In genomic region chr5:172818081-172818480, GRCh38 we compare ENCODE assay signal across 18 cellular contexts. TPM values are rescaled to one million over a fixed set of nuclear protein-coding genes. Genes with fewer than 3 reads are reported as not detected.
DNase-seq lines count a peak whose midpoint lies in the region; ATAC-seq and TF ChIP-seq lines count a peak whose summit lies in the region.
"Had no signal": no experiment of that assay in that cellular context is flagged by ENCODE, and none has a peak within 500 bp of the region (broad histone marks: within the 10 kb centered on the region; RNA-seq: fewer than 3 reads in every experiment).

No MANE protein-coding gene starts in this region.

- H3K9ac ChIP-seq in trophoblast cell (ENCODE audit: low read length) = no peak overlapping the region
- H3K9ac ChIP-seq: GM23248 had no signal

- no peak for TF ChIP-seq POLR2A in spleen (IDR thresholded peaks at IDR 0.05)

- H3K4ac ChIP-seq in trophoblast cell (ENCODE audit: low read depth, low read length) = no peak overlapping the region

- no peaks in the 10 kb centered on the region for H3K9me3 Mint-ChIP-seq in nephron progenitor cell
- H3K9me3 Mint-ChIP-seq: CD8-positive, alpha-beta memory T cell had no signal

- WGBS in spleen, 5 donors = 79 to 91% (median 86%) methylated on average over 3 of the region's 3 CpGs
- no CpG with 5 or more reads among the region's 3 CpGs for WGBS in trophoblast cell (ENCODE audit: extremely low coverage, insufficient coverage, insufficient read length)

- H3K4me3 ChIP-seq in spleen = no peak overlapping the region
- no peak overlapping the region for H3K4me3 ChIP-seq in trophoblast cell (ENCODE audit: low read depth, low read length)
- H3K4me3 ChIP-seq: GM23248, HAP-1 had no signal

- H3K27me3 ChIP-seq in spleen (replicated peaks in 1 of 7) (no peaks in the 10 kb centered on the region), trophoblast cell (ENCODE audit: insufficient read depth, low read length) (no peaks in the 10 kb centered on the region)
- H3K27me3 ChIP-seq: BE2C had no signal

- H3K9me3 ChIP-seq in spleen (no peaks in the 10 kb centered on the region), trophoblast cell (ENCODE audit: insufficient read depth, low read depth, low read length) (no peaks in the 10 kb centered on the region)
- H3K9me3 ChIP-seq: BE2C, HAP-1 had no signal

- DNase-seq in cardiac septum (ENCODE audit: low spot score) = peak; percentile 38
- no peak for DNase-seq in Right ventricle myocardium superior
- no peak for DNase-seq in RWPE1 (ENCODE audit: low spot score)
- DNase-seq in nephron progenitor cell = no peak
- DNase-seq in spleen = no peak
- no peak for DNase-seq in activated gamma-delta T cell (lab: John Stamatoyannopoulos, UW)
- no peak for DNase-seq in LoVo (ENCODE audit: low spot score)
- DNase-seq in trophoblast cell = no peak
- DNase-seq: 8988T; BE2C; C1 segment of cervical spinal cord; CD4-positive, CD25-positive, alpha-beta regulatory T cell; CD8-positive, alpha-beta memory T cell; COR-L47; DMS 273 treated with DMSO at 0.1 percent for 48 hours; DMS53; GM23248 had no signal

- H3K4me3 Mint-ChIP-seq in nephron progenitor cell = no peak overlapping the region
- H3K4me3 Mint-ChIP-seq: CD4-positive, CD25-positive, alpha-beta regulatory T cell; CD8-positive, alpha-beta memory T cell had no signal

- H3K4me2 ChIP-seq in trophoblast cell (ENCODE audit: low read length) = no peak overlapping the region

- H2AK5ac ChIP-seq in trophoblast cell (ENCODE audit: low read length) = no peak overlapping the region

- peak overlapping the region; percentile 22 for H3K27ac Mint-ChIP-seq in nephron progenitor cell
- H3K27ac Mint-ChIP-seq: CD4-positive, CD25-positive, alpha-beta regulatory T cell had no signal

- H3K4me1 ChIP-seq in spleen (peaks cover 0 to 45% (median 7%) of the 10 kb centered on the region in 6 donors), trophoblast cell (ENCODE audit: control insufficient read depth in 1 of 2, insufficient read depth in 2 of 2, low read length in 2 of 2) (no peaks in the 10 kb centered on the region)
- H3K4me1 ChIP-seq: BE2C, HAP-1 had no signal

- no peak overlapping the region for H4K91ac ChIP-seq in trophoblast cell (ENCODE audit: low read depth, low read length)

- no peak overlapping the region for H2BK5ac ChIP-seq in trophoblast cell (ENCODE audit: low read depth, low read length, poor library complexity)

- no peak overlapping the region for H2BK120ac ChIP-seq in trophoblast cell (ENCODE audit: insufficient read depth, low read length, poor library complexity)

- peaks cover 6% of the 10 kb centered on the region for H3K4me1 Mint-ChIP-seq in nephron progenitor cell
- H3K4me1 Mint-ChIP-seq: CD4-positive, CD25-positive, alpha-beta regulatory T cell; CD8-positive, alpha-beta memory T cell had no signal

- H3K36me3 Mint-ChIP-seq in nephron progenitor cell (ENCODE audit: low read depth) = no peaks in the 10 kb centered on the region
- H3K36me3 Mint-ChIP-seq: CD4-positive, CD25-positive, alpha-beta regulatory T cell; CD8-positive, alpha-beta memory T cell had no signal

- H3K27me3 Mint-ChIP-seq in nephron progenitor cell (ENCODE audit: low read depth, poor library complexity) = peaks cover 5% of the 10 kb centered on the region
- H3K27me3 Mint-ChIP-seq: CD8-positive, alpha-beta memory T cell had no signal

- H3K79me1 ChIP-seq in trophoblast cell (ENCODE audit: low read length) = no peaks in the 10 kb centered on the region

- no peak overlapping the region for H4K8ac ChIP-seq in trophoblast cell (ENCODE audit: low read depth, low read length)

- H3K79me2 ChIP-seq in trophoblast cell (ENCODE audit: control insufficient read depth, insufficient read depth, low read length, poor library complexity) = no peaks in the 10 kb centered on the region

- no peak overlapping the region for H2BK12ac ChIP-seq in trophoblast cell (ENCODE audit: low read length)

- H3K36me3 ChIP-seq in spleen = no peaks in the 10 kb centered on the region
- H3K36me3 ChIP-seq in trophoblast cell (ENCODE audit: control insufficient read depth in 1 of 2, insufficient read depth in 2 of 2, low read length in 2 of 2) = no peaks in the 10 kb centered on the region
- H3K36me3 ChIP-seq: BE2C, HAP-1 had no signal

- TF ChIP-seq CTCF in RWPE1 (conservative IDR thresholded peaks at IDR 0.05; ENCODE audit: low read depth) = no peak
- TF ChIP-seq CTCF in nephron progenitor cell (IDR thresholded peaks at IDR 0.05) = no peak
- no peak for TF ChIP-seq CTCF in spleen (IDR thresholded peaks at IDR 0.05 in 8 of 11, conservative IDR thresholded peaks at IDR 0.05 in 3 of 11)

- H3K14ac ChIP-seq in trophoblast cell (ENCODE audit: low read length) = no peak overlapping the region

- no peak for ATAC-seq in Right ventricle myocardium superior (ENCODE audit: poor library complexity)

- H4K12ac ChIP-seq in trophoblast cell (ENCODE audit: low read depth, low read length) = no peak overlapping the region

- CTCF ChIA-PET in RWPE1 (lab: Yijun Ruan, JAX) = interaction anchor here (0.6 kb wide), 1 partner anchor 1794 kb away, joined by 4 read pairs; no protein-coding TSS in a partner anchor

- POLR2A ChIA-PET in RWPE1 (lab: Yijun Ruan, JAX; ENCODE audit: low non-redundant PET) = no interaction called here

- H3K23ac ChIP-seq in trophoblast cell (ENCODE audit: low read length) = no peak overlapping the region

- no peak overlapping the region for H2AFZ ChIP-seq in trophoblast cell (ENCODE audit: insufficient read depth, low read length, poor library complexity)
- H2AFZ ChIP-seq: GM23248 had no signal

- H3K18ac ChIP-seq in trophoblast cell (ENCODE audit: low read length) = no peak overlapping the region

- H3K27ac ChIP-seq in RWPE1 (peak overlapping the region; percentile 72), spleen (peak overlapping the region in 5 of 8 donors; percentile 2 to 64 (median 19)), trophoblast cell (ENCODE audit: low read depth, low read length) (no peak overlapping the region)
- H3K27ac ChIP-seq: GM23248 had no signal

- intact Hi-C loops in cardiac septum (cut with DNase I) = no loop called here
- intact Hi-C loops in Right ventricle myocardium superior (cut with DNase I) = no loop called here
- intact Hi-C loops in spleen (cut with DNase I; ENCODE audit: low total_unique reads) = no loop called here

RNA-seq across cellular contexts. Expression of gene ERGIC1, which starts 16.0 kb away (rescaled TPM):
- 76.9 TPM for total RNA-seq in cardiac septum
- 75.5 TPM for total RNA-seq in Right ventricle myocardium superior
- total RNA-seq in spleen = 100 to 1,000 TPM in 6 of 7 donors, 10 to 100 TPM in 1; 96.6 to 166 (median 143) TPM
- polyA plus RNA-seq in spleen = 10 to 100 TPM; 36.9 to 84.6 (median 46.8) TPM
- 53.9 and 54.4 TPM in 2 replicates for polyA plus RNA-seq in trophoblast cell (2013)

RNA-seq across cellular contexts. Expression of gene DUSP1, which starts 47.1 kb away (rescaled TPM):
- 49.9 TPM for total RNA-seq in cardiac septum
- total RNA-seq in Right ventricle myocardium superior = 122 TPM
- total RNA-seq in spleen = 100 to 1,000 TPM; 197 to 818 (median 376) TPM
- 100 to 1,000 TPM in 1 of 3 donors, 10 to 100 TPM in 2; 46.0 to 116 (median 68.9) TPM for polyA plus RNA-seq in spleen
- polyA plus RNA-seq in trophoblast cell (2013) = 12.0 and 12.4 TPM in 2 replicates
